8 cellular contexts compared by ENCODE assay signal in genomic region chr10:110225441-110225755, GRCh38. TPM values are rescaled to one million over a fixed set of nuclear protein-coding genes. Genes with fewer than 3 reads are reported as not detected.
DNase-seq lines count a peak whose midpoint lies in the region; ATAC-seq and TF ChIP-seq lines count a peak whose summit lies in the region.

No MANE protein-coding gene starts in this region.

- H3K4me3 ChIP-seq in right lobe of liver = peak overlapping the region; percentile 17 to 80 (median 73)

- no peaks in the 10 kb centered on the region for H3K27me3 ChIP-seq in right lobe of liver

- no peaks in the 10 kb centered on the region for H3K9me3 ChIP-seq in right lobe of liver

- DNase-seq in right lobe of liver (no peak), amygdala (lab: John Stamatoyannopoulos, UW) (no peak), hypothalamus (lab: John Stamatoyannopoulos, UW) (no peak), activated gamma-delta T cell treated with Interleukin-2 at 50 U/mL for 16 hours (no peak), DMS79 (lab: John Stamatoyannopoulos, UW) (no peak)

- no peaks in the 10 kb centered on the region for H3K9me3 Mint-ChIP-seq in activated naive CD8-positive, alpha-beta T cell (ENCODE audit: low read depth)

- TF ChIP-seq POLR2A in GM18505 (IDR thresholded peaks at IDR 0.05; ENCODE audit: borderline replicate concordance, extremely low read depth, insufficient read depth, insufficient read length) (no peak), right lobe of liver (IDR thresholded peaks at IDR 0.05) (no peak)

- H3K4me1 Mint-ChIP-seq in activated naive CD8-positive, alpha-beta T cell (ENCODE audit: low read depth) = peaks cover 33% of the 10 kb centered on the region

- H3K36me3 ChIP-seq in right lobe of liver = peaks cover 0 to 12% (median 0%) of the 10 kb centered on the region in 4 donors

- H3K4me3 Mint-ChIP-seq in activated naive CD8-positive, alpha-beta T cell = peak overlapping the region; percentile 89

- peak in 1 of 4 donors; percentile 4 for TF ChIP-seq CTCF in right lobe of liver (IDR thresholded peaks at IDR 0.05)

- 7% methylated on average over 8 of the region's 8 CpGs for WGBS in right lobe of liver (ENCODE audit: insufficient coverage, low coverage, low lambda C conversion rate, missing lambda C conversion rate)

- ATAC-seq in GM18505 (IDR thresholded peaks at IDR 0.05; ENCODE audit: unreplicated experiment) (peak; percentile 3), HG02852 (IDR thresholded peaks at IDR 0.05; ENCODE audit: unreplicated experiment) (peak; percentile 5), right lobe of liver (no peak)

- peaks cover 0 to 6% (median 0%) of the 10 kb centered on the region in 4 donors for H3K4me1 ChIP-seq in right lobe of liver

- H3K27ac ChIP-seq in right lobe of liver = peak overlapping the region in 2 of 3 donors; percentile 94 to 97

- no peaks in the 10 kb centered on the region for H3K27me3 Mint-ChIP-seq in activated naive CD8-positive, alpha-beta T cell

- H3K36me3 Mint-ChIP-seq in activated naive CD8-positive, alpha-beta T cell = peaks cover 6% of the 10 kb centered on the region

- intact Hi-C loops in right lobe of liver (cut with DNase I) = loop anchor here in 1 of 2 donors (10.0 kb wide), 1 partner anchor 49 kb away; no protein-coding TSS in a partner anchor

- peak overlapping the region; percentile 89 for H3K27ac Mint-ChIP-seq in activated naive CD8-positive, alpha-beta T cell

RNA-seq across cellular contexts. Expression of gene MXI1, which starts 18.0 kb away (rescaled TPM):
- 10 to 100 TPM; 17.1 to 32.6 (median 26.5) TPM for total RNA-seq in right lobe of liver

Comparison
In these comparisons a context has a peak if more than half of its experiments do, and no peak if none do; other contexts are left out.
1. ATAC-seq: peak in GM18505 (single experiment) and HG02852 (single experiment); none in right lobe of liver (0 of 4).